30 cellular contexts compared by ENCODE assay signal in genomic region chrX:18465051-18465450, GRCh38.
"Had no signal": no experiment of that assay in that cellular context is flagged by ENCODE, and none has a peak within 500 bp of the region (broad histone marks: within the 10 kb centered on the region; RNA-seq: fewer than 3 reads in every experiment).

No MANE protein-coding gene starts in this region.

- H3K27ac Mint-ChIP-seq: activated CD4-positive, alpha-beta memory T cell treated with anti-CD3 and anti-CD28 coated beads, Interleukin-2, amount 10 ng/mL, durations not matched to agents 7 days and 5 days; activated CD4-positive, alpha-beta T cell treated with anti-CD3 and anti-CD28 coated beads for 36 hours; activated CD4-positive, alpha-beta T cell treated with anti-CD3 and anti-CD28 coated beads, Interleukin-2, amount 10 ng/mL, durations not matched to agents 24 days and 14 days; activated naive CD4-positive, alpha-beta T cell treated with anti-CD3 and anti-CD28 coated beads for 36 hours; activated naive CD4-positive, alpha-beta T cell treated with anti-CD3 and anti-CD28 coated beads, Interleukin-2, amount 50 U/mL, for 24 hours; activated naive CD8-positive, alpha-beta T cell treated with anti-CD3 and anti-CD28 coated beads for 36 hours; activated naive CD8-positive, alpha-beta T cell treated with anti-CD3 and anti-CD28 coated beads, Interleukin-2, amount 50 U/mL, for 24 hours; activated T-helper 1 cell treated with anti-CD3 and anti-CD28 coated beads, Interleukin-12 subunit alpha, Interleukin-12 subunit beta, Interleukin-2, Interleukin-4 antibody, amounts not matched to agents 30 ng/mL and 10 ng/mL and 1 ng/mL, durations not matched to agents 14 hours and 24 hours and 36 hours; activated T-helper 2 cell treated with anti-CD3 and anti-CD28 coated beads, Interferon-gamma antibody, Interleukin-2, Interleukin-4, amounts not matched to agents 10 μg/mL and 5 μg/mL and 100 μg/mL, durations not matched to agents 14 hours and 24 hours and 36 hours; brain; dendritic cell treated with granulocyte-macrophage colony-stimulating factor and Interleukin-4, amounts not matched to agents 40 ng/mL and 50 ng/mL, for 4 days; effector memory CD8-positive, alpha-beta T cell had no signal

- H3K4me1 Mint-ChIP-seq: activated CD4-positive, alpha-beta memory T cell treated with anti-CD3 and anti-CD28 coated beads, Interleukin-2, amount 10 ng/mL, durations not matched to agents 7 days and 5 days; activated CD4-positive, alpha-beta T cell treated with anti-CD3 and anti-CD28 coated beads for 36 hours; activated CD4-positive, alpha-beta T cell treated with anti-CD3 and anti-CD28 coated beads, Interleukin-2, amount 10 ng/mL, durations not matched to agents 24 days and 14 days; activated naive CD8-positive, alpha-beta T cell treated with anti-CD3 and anti-CD28 coated beads for 36 hours had no signal

- H3K36me3 Mint-ChIP-seq: activated naive CD4-positive, alpha-beta T cell treated with anti-CD3 and anti-CD28 coated beads, Interleukin-2, amount 50 U/mL, for 24 hours; activated naive CD8-positive, alpha-beta T cell treated with anti-CD3 and anti-CD28 coated beads for 36 hours had no signal

- H3K27me3 Mint-ChIP-seq: activated CD4-positive, alpha-beta memory T cell treated with anti-CD3 and anti-CD28 coated beads, Interleukin-2, amount 10 ng/mL, durations not matched to agents 7 days and 5 days; activated CD4-positive, alpha-beta T cell treated with anti-CD3 and anti-CD28 coated beads for 36 hours; activated CD4-positive, alpha-beta T cell treated with anti-CD3 and anti-CD28 coated beads, Interleukin-2, amount 10 ng/mL, durations not matched to agents 24 days and 14 days; activated naive CD4-positive, alpha-beta T cell treated with anti-CD3 and anti-CD28 coated beads, Interleukin-2, amount 50 U/mL, for 24 hours; activated naive CD8-positive, alpha-beta T cell treated with anti-CD3 and anti-CD28 coated beads for 36 hours; activated naive CD8-positive, alpha-beta T cell treated with anti-CD3 and anti-CD28 coated beads, Interleukin-2, amount 50 U/mL, for 24 hours; brain; dendritic cell treated with granulocyte-macrophage colony-stimulating factor and Interleukin-4, amounts not matched to agents 40 ng/mL and 50 ng/mL, for 4 days; effector memory CD8-positive, alpha-beta T cell had no signal

- H3K27me3 ChIP-seq: adrenal gland, breast epithelium, cardiac muscle cell, esophagus muscularis mucosa, foreskin keratinocyte, gastrocnemius medialis, heart right ventricle had no signal

- DNase-seq: activated CD4-positive, alpha-beta memory T cell treated with anti-CD3 and anti-CD28 coated beads, Interleukin-2, amount 10 ng/mL, durations not matched to agents 7 days and 5 days; activated CD4-positive, alpha-beta T cell treated with anti-CD3 and anti-CD28 coated beads for 36 hours; activated CD4-positive, alpha-beta T cell treated with anti-CD3 and anti-CD28 coated beads, Interleukin-2, amount 10 ng/mL, durations not matched to agents 24 days and 14 days; activated CD4-positive, CD25-positive, alpha-beta regulatory T cell; activated CD4-positive, CD25-positive, alpha-beta regulatory T cell treated with anti-CD3 and anti-CD28 coated beads, Interleukin-2, amount 50 U/mL, for 72 hours; activated effector memory CD4-positive, alpha-beta T cell treated with anti-CD3 and anti-CD28 coated beads, Interleukin-2, amount 50 U/mL, for 16 hours; activated naive CD4-positive, alpha-beta T cell treated with anti-CD3 and anti-CD28 coated beads for 36 hours; activated naive CD8-positive, alpha-beta T cell treated with anti-CD3 and anti-CD28 coated beads for 36 hours; activated naive CD8-positive, alpha-beta T cell treated with anti-CD3 and anti-CD28 coated beads, Interleukin-2, amount 50 U/mL, for 24 hours; activated T-cell treated with anti-CD3 and anti-CD28 coated beads, Interleukin-2, amount 50 U/mL, for 48 hours; adrenal gland; amygdala; aorta; central memory CD4-positive, alpha-beta T cell; dorsolateral prefrontal cortex; effector memory CD8-positive, alpha-beta T cell; erythroblast; foreskin keratinocyte; gastrocnemius medialis; heart right ventricle; T-helper 2 cell had no signal

- H3K4me3 Mint-ChIP-seq: activated CD4-positive, alpha-beta memory T cell treated with anti-CD3 and anti-CD28 coated beads, Interleukin-2, amount 10 ng/mL, durations not matched to agents 7 days and 5 days; activated CD4-positive, alpha-beta T cell treated with anti-CD3 and anti-CD28 coated beads for 36 hours; activated CD4-positive, alpha-beta T cell treated with anti-CD3 and anti-CD28 coated beads, Interleukin-2, amount 10 ng/mL, durations not matched to agents 24 days and 14 days; activated naive CD4-positive, alpha-beta T cell treated with anti-CD3 and anti-CD28 coated beads for 36 hours; activated naive CD4-positive, alpha-beta T cell treated with anti-CD3 and anti-CD28 coated beads, Interleukin-2, amount 50 U/mL, for 24 hours; activated naive CD8-positive, alpha-beta T cell treated with anti-CD3 and anti-CD28 coated beads for 36 hours; activated naive CD8-positive, alpha-beta T cell treated with anti-CD3 and anti-CD28 coated beads, Interleukin-2, amount 50 U/mL, for 24 hours; activated T-helper 1 cell treated with anti-CD3 and anti-CD28 coated beads, Interleukin-12 subunit alpha, Interleukin-12 subunit beta, Interleukin-2, Interleukin-4 antibody, amounts not matched to agents 30 ng/mL and 10 ng/mL and 1 ng/mL, durations not matched to agents 14 hours and 24 hours and 36 hours; brain; dendritic cell treated with granulocyte-macrophage colony-stimulating factor and Interleukin-4, amounts not matched to agents 40 ng/mL and 50 ng/mL, for 4 days; effector memory CD8-positive, alpha-beta T cell had no signal

- H3K4me1 ChIP-seq: adrenal gland, breast epithelium, esophagus muscularis mucosa, foreskin keratinocyte had no signal

- H3K4me3 ChIP-seq: adrenal gland, breast epithelium, cardiac muscle cell, coronary artery, dorsolateral prefrontal cortex, esophagus muscularis mucosa, gastrocnemius medialis, heart right ventricle had no signal

- H3K9me3 Mint-ChIP-seq: activated CD4-positive, alpha-beta memory T cell treated with anti-CD3 and anti-CD28 coated beads, Interleukin-2, amount 10 ng/mL, durations not matched to agents 7 days and 5 days; activated CD4-positive, alpha-beta T cell treated with anti-CD3 and anti-CD28 coated beads, Interleukin-2, amount 10 ng/mL, durations not matched to agents 24 days and 14 days; activated naive CD4-positive, alpha-beta T cell treated with anti-CD3 and anti-CD28 coated beads for 36 hours; activated naive CD4-positive, alpha-beta T cell treated with anti-CD3 and anti-CD28 coated beads, Interleukin-2, amount 50 U/mL, for 24 hours; activated naive CD8-positive, alpha-beta T cell treated with anti-CD3 and anti-CD28 coated beads for 36 hours; activated naive CD8-positive, alpha-beta T cell treated with anti-CD3 and anti-CD28 coated beads, Interleukin-2, amount 50 U/mL, for 24 hours; activated T-helper 1 cell treated with anti-CD3 and anti-CD28 coated beads, Interleukin-12 subunit alpha, Interleukin-12 subunit beta, Interleukin-2, Interleukin-4 antibody, amounts not matched to agents 30 ng/mL and 10 ng/mL and 1 ng/mL, durations not matched to agents 14 hours and 24 hours and 36 hours; activated T-helper 2 cell treated with anti-CD3 and anti-CD28 coated beads, Interferon-gamma antibody, Interleukin-2, Interleukin-4, amounts not matched to agents 10 μg/mL and 5 μg/mL and 100 μg/mL, durations not matched to agents 14 hours and 24 hours and 36 hours; dendritic cell treated with granulocyte-macrophage colony-stimulating factor and Interleukin-4, amounts not matched to agents 40 ng/mL and 50 ng/mL, for 4 days; effector memory CD8-positive, alpha-beta T cell had no signal

- H3K36me3 ChIP-seq: adrenal gland, breast epithelium, cardiac muscle cell, esophagus muscularis mucosa, gastrocnemius medialis, heart right ventricle had no signal

- H3K27ac ChIP-seq: adrenal gland, breast epithelium, cardiac muscle cell, coronary artery, esophagus muscularis mucosa, foreskin keratinocyte, gastrocnemius medialis, heart right ventricle had no signal

- H3K9me3 ChIP-seq: adrenal gland, breast epithelium, esophagus muscularis mucosa, gastrocnemius medialis, heart right ventricle had no signal
